12 cellular contexts compared by ENCODE assay signal in genomic region chr15:51121118-51121517, GRCh38. TPM values are rescaled to one million over a fixed set of nuclear protein-coding genes. Genes with fewer than 3 reads are reported as not detected.
DNase-seq lines count a peak whose midpoint lies in the region; ATAC-seq and TF ChIP-seq lines count a peak whose summit lies in the region.
"Had no signal": no experiment of that assay in that cellular context is flagged by ENCODE, and none has a peak within 500 bp of the region (broad histone marks: within the 10 kb centered on the region; RNA-seq: fewer than 3 reads in every experiment).

No MANE protein-coding gene starts in this region.

- no peaks in the 10 kb centered on the region for H3K36me3 Mint-ChIP-seq in activated CD8-positive, alpha-beta T cell treated with anti-CD3 and anti-CD28 coated beads for 36 hours (ENCODE audit: low read depth)
- no peaks in the 10 kb centered on the region for H3K36me3 Mint-ChIP-seq in activated CD8-positive, alpha-beta T cell treated with anti-CD3 and anti-CD28 coated beads, Interleukin-2, amount 10 ng/mL, durations not matched to agents 7 days and 5 days (ENCODE audit: low read depth)
- H3K36me3 Mint-ChIP-seq: CD4-positive, CD25-positive, alpha-beta regulatory T cell had no signal

- POLR2A ChIA-PET in activated CD8-positive, alpha-beta T cell treated with anti-CD3 and anti-CD28 coated beads for 36 hours (lab: Charles Lee), result no interaction called here
- POLR2A ChIA-PET in activated CD8-positive, alpha-beta T cell treated with anti-CD3 and anti-CD28 coated beads, Interleukin-2, amount 10 ng/mL, durations not matched to agents 7 days and 5 days (lab: Charles Lee), result no interaction called here
- POLR2A ChIA-PET in RWPE1 (lab: Yijun Ruan, JAX; ENCODE audit: low non-redundant PET), result no interaction called here

- ATAC-seq in activated CD8-positive, alpha-beta T cell treated with anti-CD3 and anti-CD28 coated beads for 36 hours, result peak; percentile 80
- no peak for ATAC-seq in activated CD8-positive, alpha-beta T cell treated with anti-CD3 and anti-CD28 coated beads, Interleukin-2, amount 10 ng/mL, durations not matched to agents 7 days and 5 days
- peak; percentile 92 for ATAC-seq in stimulated activated naive CD8-positive, alpha-beta T cell treated with anti-CD3 and anti-CD28 coated beads, Interleukin-15, Interleukin-2, amounts not matched to agents 100 U/mL and 50 U/mL, for 24 hours
- ATAC-seq in HG02642 (IDR thresholded peaks at IDR 0.05; ENCODE audit: poor library complexity, unreplicated experiment), result no peak
- ATAC-seq in GM21619 (IDR thresholded peaks at IDR 0.05; ENCODE audit: unreplicated experiment), result no peak
- ATAC-seq in GM18519 (IDR thresholded peaks at IDR 0.05; ENCODE audit: low FRiP score, unreplicated experiment), result no peak

- no peak overlapping the region for H3K4me3 Mint-ChIP-seq in activated CD8-positive, alpha-beta T cell treated with anti-CD3 and anti-CD28 coated beads for 36 hours
- H3K4me3 Mint-ChIP-seq in activated CD8-positive, alpha-beta T cell treated with anti-CD3 and anti-CD28 coated beads, Interleukin-2, amount 10 ng/mL, durations not matched to agents 7 days and 5 days, result no peak overlapping the region
- H3K4me3 Mint-ChIP-seq: activated naive CD4-positive, alpha-beta T cell treated with anti-CD3 and anti-CD28 coated beads, Interleukin-2, amount 50 U/mL, for 24 hours; CD4-positive, CD25-positive, alpha-beta regulatory T cell; mesothelial cell of epicardium had no signal

- H3K27ac ChIP-seq in RWPE1, result peak overlapping the region; percentile 18; the same call in 1 of the 2 replicates

- H3K4me1 Mint-ChIP-seq in activated CD8-positive, alpha-beta T cell treated with anti-CD3 and anti-CD28 coated beads for 36 hours (ENCODE audit: low read depth), result no peaks in the 10 kb centered on the region
- no peaks in the 10 kb centered on the region for H3K4me1 Mint-ChIP-seq in activated CD8-positive, alpha-beta T cell treated with anti-CD3 and anti-CD28 coated beads, Interleukin-2, amount 10 ng/mL, durations not matched to agents 7 days and 5 days (ENCODE audit: low read depth)
- H3K4me1 Mint-ChIP-seq: activated naive CD4-positive, alpha-beta T cell treated with anti-CD3 and anti-CD28 coated beads, Interleukin-2, amount 50 U/mL, for 24 hours; CD4-positive, CD25-positive, alpha-beta regulatory T cell; mesothelial cell of epicardium had no signal

- CTCF ChIA-PET in activated CD8-positive, alpha-beta T cell treated with anti-CD3 and anti-CD28 coated beads for 36 hours (lab: Charles Lee), result no interaction called here
- CTCF ChIA-PET in activated CD8-positive, alpha-beta T cell treated with anti-CD3 and anti-CD28 coated beads, Interleukin-2, amount 10 ng/mL, durations not matched to agents 7 days and 5 days (lab: Charles Lee), result no interaction called here
- CTCF ChIA-PET in RWPE1 (lab: Yijun Ruan, JAX), result interaction anchor here (0.6 to 1.0 kb wide), 3 partner anchors 22 to 233 kb away, joined by 3 to 4 read pairs (median 3); no protein-coding TSS in a partner anchor

- H3K27me3 Mint-ChIP-seq in activated CD8-positive, alpha-beta T cell treated with anti-CD3 and anti-CD28 coated beads for 36 hours, result peaks cover 14% of the 10 kb centered on the region
- H3K27me3 Mint-ChIP-seq in activated CD8-positive, alpha-beta T cell treated with anti-CD3 and anti-CD28 coated beads, Interleukin-2, amount 10 ng/mL, durations not matched to agents 7 days and 5 days (ENCODE audit: low read depth), result peaks cover 22% of the 10 kb centered on the region

- H3K27ac Mint-ChIP-seq in activated CD8-positive, alpha-beta T cell treated with anti-CD3 and anti-CD28 coated beads for 36 hours, result no peak overlapping the region
- no peak overlapping the region for H3K27ac Mint-ChIP-seq in activated CD8-positive, alpha-beta T cell treated with anti-CD3 and anti-CD28 coated beads, Interleukin-2, amount 10 ng/mL, durations not matched to agents 7 days and 5 days
- H3K27ac Mint-ChIP-seq: activated naive CD4-positive, alpha-beta T cell treated with anti-CD3 and anti-CD28 coated beads, Interleukin-2, amount 50 U/mL, for 24 hours; CD4-positive, CD25-positive, alpha-beta regulatory T cell; mesothelial cell of epicardium had no signal

- peak; percentile 23 for DNase-seq in activated CD8-positive, alpha-beta T cell treated with anti-CD3 and anti-CD28 coated beads for 36 hours
- DNase-seq in activated CD8-positive, alpha-beta T cell treated with anti-CD3 and anti-CD28 coated beads, Interleukin-2, amount 10 ng/mL, durations not matched to agents 7 days and 5 days, result no peak
- peak; percentile 78 for DNase-seq in RWPE1 (ENCODE audit: low spot score)
- peak; percentile 76 for DNase-seq in fibroblast of peridontal ligament (ENCODE audit: extremely low read depth)
- no peak for DNase-seq in stimulated activated naive CD8-positive, alpha-beta T cell treated with anti-CD3 and anti-CD28 coated beads, Interleukin-15, Interleukin-2, amounts not matched to agents 100 U/mL and 50 U/mL, for 24 hours
- DNase-seq: CD4-positive, CD25-positive, alpha-beta regulatory T cell; NCI-H748 treated with DMSO at 0.1 percent for 48 hours had no signal

- no peak for TF ChIP-seq CTCF in activated CD8-positive, alpha-beta T cell treated with anti-CD3 and anti-CD28 coated beads for 36 hours (IDR thresholded peaks at IDR 0.05)
- no peak for TF ChIP-seq CTCF in RWPE1 (conservative IDR thresholded peaks at IDR 0.05; ENCODE audit: low read depth)

- intact Hi-C loops in activated CD8-positive, alpha-beta T cell treated with anti-CD3 and anti-CD28 coated beads for 36 hours (cut with micrococcal nuclease), result no loop called here

- peaks cover 5% of the 10 kb centered on the region for H3K9me3 Mint-ChIP-seq in activated CD8-positive, alpha-beta T cell treated with anti-CD3 and anti-CD28 coated beads for 36 hours
- no peaks in the 10 kb centered on the region for H3K9me3 Mint-ChIP-seq in activated CD8-positive, alpha-beta T cell treated with anti-CD3 and anti-CD28 coated beads, Interleukin-2, amount 10 ng/mL, durations not matched to agents 7 days and 5 days (ENCODE audit: insufficient read depth)
- H3K9me3 Mint-ChIP-seq: activated naive CD4-positive, alpha-beta T cell treated with anti-CD3 and anti-CD28 coated beads, Interleukin-2, amount 50 U/mL, for 24 hours had no signal

RNA-seq across cellular contexts. Expression of gene TNFAIP8L3, which starts 26.4 kb away (rescaled TPM):
- under 1 TPM in 1 of 2 experiments, not detected in 1; 0.14 TPM for total RNA-seq in activated CD8-positive, alpha-beta T cell treated with anti-CD3 and anti-CD28 coated beads for 36 hours
- not detected for total RNA-seq in activated CD8-positive, alpha-beta T cell treated with anti-CD3 and anti-CD28 coated beads, Interleukin-2, amount 10 ng/mL, durations not matched to agents 7 days and 5 days
- total RNA-seq: CD4-positive, CD25-positive, alpha-beta regulatory T cell had no signal

Comparison
In these comparisons a context has a peak if more than half of its experiments do, and no peak if none do; other contexts are left out.
1. ATAC-seq: peak in activated CD8-positive, alpha-beta T cell treated with anti-CD3 and anti-CD28 coated beads for 36 hours (single experiment) and stimulated activated naive CD8-positive, alpha-beta T cell treated with anti-CD3 and anti-CD28 coated beads, Interleukin-15, Interleukin-2, amounts not matched to agents 100 U/mL and 50 U/mL, for 24 hours (single experiment); none in activated CD8-positive, alpha-beta T cell treated with anti-CD3 and anti-CD28 coated beads, Interleukin-2, amount 10 ng/mL, durations not matched to agents 7 days and 5 days (single experiment), HG02642 (single experiment), GM21619 (single experiment) and GM18519 (single experiment).
2. DNase-seq: peak in activated CD8-positive, alpha-beta T cell treated with anti-CD3 and anti-CD28 coated beads for 36 hours (single experiment), RWPE1 (single experiment) and fibroblast of peridontal ligament (single experiment); none in activated CD8-positive, alpha-beta T cell treated with anti-CD3 and anti-CD28 coated beads, Interleukin-2, amount 10 ng/mL, durations not matched to agents 7 days and 5 days (single experiment) and stimulated activated naive CD8-positive, alpha-beta T cell treated with anti-CD3 and anti-CD28 coated beads, Interleukin-15, Interleukin-2, amounts not matched to agents 100 U/mL and 50 U/mL, for 24 hours (single experiment).